ENCODE assay signal across 1 cellular context in genomic region chr11:1354125-1354938, GRCh38.
TF ChIP-seq lines count a peak whose summit lies in the region.

No MANE protein-coding gene starts in this region.

TF ChIP-seq in Ishikawa, 13 proteins besides CTCF, POLR2A, EP300 and RAD21 (continued from another document):
- no peak for TF ChIP-seq REST (IDR thresholded peaks at IDR 0.05; ENCODE audit: low read depth)
